In the genomic region with DNA sequence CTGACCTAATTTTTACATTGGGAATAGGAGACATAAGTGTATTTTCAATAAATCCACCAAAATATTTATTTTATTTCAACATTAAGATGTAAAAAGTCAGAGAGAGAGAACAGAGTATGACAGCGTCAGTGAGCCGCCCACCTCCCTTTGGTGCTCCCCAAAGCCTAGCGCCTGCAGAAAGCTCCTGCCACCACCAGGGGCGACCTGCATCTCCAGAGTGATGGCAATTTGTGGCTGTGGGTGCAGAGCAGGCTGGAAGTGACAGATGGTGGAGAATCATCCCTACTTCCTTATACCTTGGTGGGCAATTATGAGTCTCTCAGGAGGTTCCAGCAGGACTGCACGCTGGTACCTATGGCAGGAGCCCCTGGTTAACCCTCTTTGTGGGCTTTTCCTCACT, we compare ENCODE assay signal across 20 cellular contexts.
DNase-seq lines count a peak whose midpoint lies in the region; ATAC-seq, FAIRE-seq and TF ChIP-seq lines count a peak whose summit lies in the region.
"Had no signal": no experiment of that assay in that cellular context is flagged by ENCODE, and none has a peak within 500 bp of the region (broad histone marks: within the 10 kb centered on the region; RNA-seq: fewer than 3 reads in every experiment).

No MANE protein-coding gene starts in this region.

- H3K79me2 ChIP-seq in HepG2 (ENCODE audit: insufficient read depth, low read length), result no peaks in the 10 kb centered on the region
- H3K79me2 ChIP-seq in KMS-11 (ENCODE audit: insufficient read depth, low read depth), result no peaks in the 10 kb centered on the region

- H3K4me3 ChIP-seq in HepG2 (replicated peaks in 1 of 3; ENCODE audit: insufficient read depth in 1 of 3, low read depth in 2 of 3, low read length in 3 of 3), result no peak overlapping the region
- H3K4me3 ChIP-seq in right lobe of liver, result no peak overlapping the region
- no peak overlapping the region for H3K4me3 ChIP-seq in KMS-11 (IDR thresholded peaks at IDR 0.05; ENCODE audit: insufficient read depth, low read depth, low read length)
- H3K4me3 ChIP-seq in SJCRH30, result no peak overlapping the region
- H3K4me3 ChIP-seq: body of pancreas, mucosa of descending colon, transverse colon had no signal

- H3K27me3 ChIP-seq in HepG2 (ENCODE audit: control insufficient read depth in 1 of 2, insufficient read depth in 2 of 2, low read length in 2 of 2) (no peaks in the 10 kb centered on the region), right lobe of liver (no peaks in the 10 kb centered on the region), KMS-11 (ENCODE audit: insufficient read depth, low read depth) (no peaks in the 10 kb centered on the region), SJCRH30 (peaks cover 15% of the 10 kb centered on the region)
- H3K27me3 ChIP-seq: body of pancreas, transverse colon had no signal

- no peaks in the 10 kb centered on the region for H3K36me3 Mint-ChIP-seq in type B pancreatic cell
- no peaks in the 10 kb centered on the region for H3K36me3 Mint-ChIP-seq in immature natural killer cell
- H3K36me3 Mint-ChIP-seq: activated naive CD4-positive, alpha-beta T cell treated with anti-CD3 and anti-CD28 coated beads, Interleukin-2, amount 10 ng/mL, durations not matched to agents 7 days and 5 days; stimulated activated memory B cell treated with anti-CD40 and anti-IgM and Interleukin-4, amounts not matched to agents 10 μg/mL and 1 μg/mL and 100 μg/mL, for 72 hours had no signal

- no peak overlapping the region for H3K4me2 ChIP-seq in HepG2 (ENCODE audit: low read depth, low read length)
- no peak overlapping the region for H3K4me2 ChIP-seq in KMS-11

- H2AFZ ChIP-seq in HepG2 (ENCODE audit: low read length) (no peak overlapping the region), KMS-11 (ENCODE audit: low read depth) (no peak overlapping the region)

- no peak overlapping the region for H3K4me3 Mint-ChIP-seq in type B pancreatic cell
- no peak overlapping the region for H3K4me3 Mint-ChIP-seq in immature natural killer cell
- H3K4me3 Mint-ChIP-seq: activated naive CD4-positive, alpha-beta T cell treated with anti-CD3 and anti-CD28 coated beads, Interleukin-2, amount 10 ng/mL, durations not matched to agents 7 days and 5 days; dendritic cell treated with granulocyte-macrophage colony-stimulating factor and Interleukin-4, amounts not matched to agents 40 ng/mL and 50 ng/mL, for 4 days; stimulated activated memory B cell treated with anti-CD40 and anti-IgM and Interleukin-4, amounts not matched to agents 10 μg/mL and 1 μg/mL and 100 μg/mL, for 72 hours; T-helper 17 cell had no signal

- no peaks in the 10 kb centered on the region for H4K20me1 ChIP-seq in HepG2 (ENCODE audit: insufficient read depth, low read length)
- no peaks in the 10 kb centered on the region for H4K20me1 ChIP-seq in KMS-11 (ENCODE audit: insufficient read depth)

- TF ChIP-seq EP300 in HepG2 (IDR thresholded peaks at IDR 0.05; ENCODE audit: low read depth in 2 of 2, low read length in 2 of 2), result no peak
- TF ChIP-seq EP300 in HepG2 (CRISPR knock-in tag; IDR thresholded peaks at IDR 0.05; ENCODE audit: borderline replicate concordance), result no peak

- no peak for TF ChIP-seq RAD21 in HepG2 (CRISPR knock-in tag; IDR thresholded peaks at IDR 0.05)

- peak; percentile 84 for ATAC-seq in HepG2
- no peak for ATAC-seq in right lobe of liver
- ATAC-seq in HG03159 (IDR thresholded peaks at IDR 0.05; ENCODE audit: unreplicated experiment), result no peak
- ATAC-seq: body of pancreas; mucosa of descending colon; stimulated activated memory B cell treated with anti-CD40 and anti-IgM and Interleukin-4, amounts not matched to agents 10 μg/mL and 1 μg/mL and 100 μg/mL, for 72 hours; T-helper 17 cell had no signal

- TF ChIP-seq POLR2A in HepG2 (IDR thresholded peaks at IDR 0.05; ENCODE audit: insufficient read depth in 1 of 2, low read depth in 2 of 2, low read length in 2 of 2) (no peak), right lobe of liver (IDR thresholded peaks at IDR 0.05) (no peak)

- H3K9me3 Mint-ChIP-seq in type B pancreatic cell (no peaks in the 10 kb centered on the region), immature natural killer cell (no peaks in the 10 kb centered on the region)
- H3K9me3 Mint-ChIP-seq: activated naive CD4-positive, alpha-beta T cell treated with anti-CD3 and anti-CD28 coated beads, Interleukin-2, amount 10 ng/mL, durations not matched to agents 7 days and 5 days; dendritic cell treated with granulocyte-macrophage colony-stimulating factor and Interleukin-4, amounts not matched to agents 40 ng/mL and 50 ng/mL, for 4 days had no signal

- no peaks in the 10 kb centered on the region for H3K27me3 Mint-ChIP-seq in type B pancreatic cell
- peaks cover 2 to 9% (median 4%) of the 10 kb centered on the region in 3 donors for H3K27me3 Mint-ChIP-seq in immature natural killer cell (ENCODE audit: low read depth in 3 of 3)
- H3K27me3 Mint-ChIP-seq: activated naive CD4-positive, alpha-beta T cell treated with anti-CD3 and anti-CD28 coated beads, Interleukin-2, amount 10 ng/mL, durations not matched to agents 7 days and 5 days; dendritic cell treated with granulocyte-macrophage colony-stimulating factor and Interleukin-4, amounts not matched to agents 40 ng/mL and 50 ng/mL, for 4 days had no signal

- CTCF ChIA-PET in HepG2 (lab: Yijun Ruan, JAX; ENCODE audit: low intra/inter-chr PET ratio, low total read pairs), result no interaction called here

- in situ Hi-C loops in HepG2 (cut with HindIII; ENCODE audit: extremely low pct_ligation_motif_present, low pct_unique_long_range_greater_than_20kb), result no loop called here

- 30% methylated on average over 5 of the region's 5 CpGs for WGBS in HepG2 (ENCODE audit: low lambda C conversion rate)
- WGBS in right lobe of liver (ENCODE audit: insufficient coverage, low coverage, low lambda C conversion rate, missing lambda C conversion rate), result 37% methylated on average over 5 of the region's 5 CpGs

- intact Hi-C loops in HepG2 (cut with micrococcal nuclease; ENCODE audit: unreplicated experiment) (no loop called here), right lobe of liver (cut with DNase I) (no loop called here)

- H3K36me3 ChIP-seq in HepG2 (replicated peaks in 1 of 2; ENCODE audit: control insufficient read depth in 1 of 2, insufficient read depth in 2 of 2, low read length in 2 of 2), result no peaks in the 10 kb centered on the region
- H3K36me3 ChIP-seq in right lobe of liver, result no peaks in the 10 kb centered on the region
- no peaks in the 10 kb centered on the region for H3K36me3 ChIP-seq in KMS-11 (ENCODE audit: insufficient read depth)
- no peaks in the 10 kb centered on the region for H3K36me3 ChIP-seq in SJCRH30
- H3K36me3 ChIP-seq: transverse colon had no signal

- DNase-seq in HepG2 (ENCODE audit: low spot score), result no peak
- DNase-seq in right lobe of liver, result no peak
- peak; percentile 27 to 38 for DNase-seq in SJCRH30
- DNase-seq in type B pancreatic cell (ENCODE audit: extremely low spot score, unreplicated experiment), result no peak
- DNase-seq in NOMO-1 treated with dmso at 0.1 percent for 144 hours (lab: John Stamatoyannopoulos, UW; ENCODE audit: unreplicated experiment), result no peak
- no peak for DNase-seq in immature natural killer cell
- DNase-seq: activated CD4-positive, CD25-positive, alpha-beta regulatory T cell treated with anti-CD3 and anti-CD28 coated beads, Interleukin-2, amount 50 U/mL, for 72 hours; activated naive CD4-positive, alpha-beta T cell treated with anti-CD3 and anti-CD28 coated beads, Interleukin-2, amount 10 ng/mL, durations not matched to agents 7 days and 5 days; body of pancreas; kidney glomerular epithelial cell; mucosa of descending colon; MV-4-11; NCI-H2227 treated with DMSO at 0.1 percent for 48 hours; T-helper 17 cell; transverse colon had no signal

- H3K4me1 Mint-ChIP-seq in type B pancreatic cell (ENCODE audit: unreplicated experiment) (no peaks in the 10 kb centered on the region), immature natural killer cell (no peaks in the 10 kb centered on the region)
- H3K4me1 Mint-ChIP-seq: activated naive CD4-positive, alpha-beta T cell treated with anti-CD3 and anti-CD28 coated beads, Interleukin-2, amount 10 ng/mL, durations not matched to agents 7 days and 5 days; stimulated activated memory B cell treated with anti-CD40 and anti-IgM and Interleukin-4, amounts not matched to agents 10 μg/mL and 1 μg/mL and 100 μg/mL, for 72 hours; T-helper 17 cell had no signal

- POLR2A ChIA-PET in HepG2 (lab: Yijun Ruan, JAX), result no interaction called here

- TF ChIP-seq CTCF in HepG2 (CRISPR knock-in tag; IDR thresholded peaks at IDR 0.05) (no peak), right lobe of liver (IDR thresholded peaks at IDR 0.05) (no peak), KMS-11 (conservative IDR thresholded peaks at IDR 0.05; ENCODE audit: low read depth, low read length) (0 out of 2 replicates have a peak, but pooled peaks have one; percentile 24), type B pancreatic cell (conservative IDR thresholded peaks at IDR 0.05) (peak; percentile 58)

- no peak for FAIRE-seq in HepG2 (lab: Jason Lieb, UNC)
- FAIRE-seq: GM12891 had no signal

- H3K4me1 ChIP-seq in HepG2 (ENCODE audit: insufficient read depth, low read length), result no peaks in the 10 kb centered on the region
- no peaks in the 10 kb centered on the region for H3K4me1 ChIP-seq in right lobe of liver
- no peaks in the 10 kb centered on the region for H3K4me1 ChIP-seq in KMS-11 (ENCODE audit: low read depth, poor library complexity, severe bottlenecking)
- H3K4me1 ChIP-seq in SJCRH30, result no peaks in the 10 kb centered on the region
- H3K4me1 ChIP-seq: body of pancreas, transverse colon had no signal

- no TSS peak for BruUV-seq in HepG2 (replicated peaks; lab: Mats Ljungman, UMichigan)

- no peak overlapping the region for H3K9ac ChIP-seq in HepG2 (ENCODE audit: insufficient read depth, low read depth, low read length)
- no peak overlapping the region for H3K9ac ChIP-seq in KMS-11

- H3K27ac Mint-ChIP-seq in type B pancreatic cell (no peak overlapping the region), immature natural killer cell (no peak overlapping the region)
- H3K27ac Mint-ChIP-seq: activated naive CD4-positive, alpha-beta T cell treated with anti-CD3 and anti-CD28 coated beads, Interleukin-2, amount 10 ng/mL, durations not matched to agents 7 days and 5 days; dendritic cell treated with granulocyte-macrophage colony-stimulating factor and Interleukin-4, amounts not matched to agents 40 ng/mL and 50 ng/mL, for 4 days; stimulated activated memory B cell treated with anti-CD40 and anti-IgM and Interleukin-4, amounts not matched to agents 10 μg/mL and 1 μg/mL and 100 μg/mL, for 72 hours; T-helper 17 cell had no signal

- H3K9me3 ChIP-seq in HepG2 (ENCODE audit: low read length), result no peaks in the 10 kb centered on the region
- H3K9me3 ChIP-seq in right lobe of liver, result no peaks in the 10 kb centered on the region
- no peaks in the 10 kb centered on the region for H3K9me3 ChIP-seq in SJCRH30 (replicated peaks)
- H3K9me3 ChIP-seq: body of pancreas, mucosa of descending colon, transverse colon had no signal

- H3K27ac ChIP-seq in HepG2 (ENCODE audit: extremely low read length, insufficient read depth, low read length) (no peak overlapping the region), right lobe of liver (no peak overlapping the region), KMS-11 (no peak overlapping the region), SJCRH30 (no peak overlapping the region)
- H3K27ac ChIP-seq: body of pancreas, transverse colon had no signal

Comparison
In these comparisons a context has a peak if more than half of its experiments do, and no peak if none do; other contexts are left out.
1. DNase-seq: peak in SJCRH30 (2 of 2); none in HepG2 (single experiment), right lobe of liver (0 of 3), type B pancreatic cell (single experiment), NOMO-1 treated with dmso at 0.1 percent for 144 hours (single experiment) and immature natural killer cell (0 of 3).
2. CTCF ChIP-seq: peak in KMS-11 (single experiment) and type B pancreatic cell (single experiment); none in HepG2 (single experiment) and right lobe of liver (0 of 4).